In the genomic region with DNA sequence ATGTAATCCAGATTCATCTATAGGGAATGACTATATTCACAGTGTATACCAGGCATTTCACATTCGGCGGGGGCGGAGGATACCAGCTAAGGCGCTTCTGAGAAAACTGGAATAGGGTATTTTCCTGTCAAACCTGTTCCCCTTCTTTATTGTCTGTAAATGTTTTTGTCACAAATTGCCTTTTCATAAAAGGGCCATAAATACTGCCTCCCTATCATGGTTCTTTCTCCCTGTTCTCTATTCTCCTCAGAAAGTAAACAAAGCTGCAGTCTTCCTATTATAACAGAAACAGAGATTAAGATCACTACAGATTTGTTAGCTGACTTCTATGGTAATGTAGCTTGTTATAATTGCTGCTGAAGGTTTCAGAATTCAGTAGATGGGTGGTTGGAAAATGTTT, we compare ENCODE assay signal across 14 cellular contexts. TPM values are rescaled to one million over a fixed set of nuclear protein-coding genes. Genes with fewer than 3 reads are reported as not detected.
A peak's percentile ranks its signal among the peaks of the same experiment; 100 is the strongest.
DNase-seq lines count a peak whose midpoint lies in the region; ATAC-seq and TF ChIP-seq lines count a peak whose summit lies in the region.
"Had no signal": no experiment of that assay in that cellular context is flagged by ENCODE, and none has a peak within 500 bp of the region (broad histone marks: within the 10 kb centered on the region; RNA-seq: fewer than 3 reads in every experiment).

No MANE protein-coding gene starts in this region.

- H3K27me3 ChIP-seq in osteoblast (ENCODE audit: insufficient read depth, low read length) (peaks cover 13% of the 10 kb centered on the region), lower lobe of right lung (ENCODE audit: low read depth) (no peaks in the 10 kb centered on the region)
- H3K27me3 ChIP-seq: BE2C had no signal

- H3K79me2 ChIP-seq in osteoblast (ENCODE audit: insufficient read depth, low read length): no peaks in the 10 kb centered on the region

- no peak overlapping the region for H3K4me2 ChIP-seq in osteoblast (ENCODE audit: insufficient read depth, low read length)

- intact Hi-C loops in lower lobe of right lung (cut with DNase I): no loop called here

- no peak for ATAC-seq in lower lobe of right lung

- no peak overlapping the region for H2AFZ ChIP-seq in osteoblast (ENCODE audit: low read length)

- TF ChIP-seq CTCF in osteoblast (IDR thresholded peaks at IDR 0.05; ENCODE audit: extremely low read depth, low read depth, low read length) (no peak), lower lobe of right lung (IDR thresholded peaks at IDR 0.05) (no peak)

- H3K4me3 ChIP-seq in osteoblast (ENCODE audit: insufficient read depth, low read length): no peak overlapping the region
- no peak overlapping the region for H3K4me3 ChIP-seq in lower lobe of right lung

- DNase-seq in DMS153 treated with DMSO at 0.1 percent for 48 hours (lab: John Stamatoyannopoulos, UW; ENCODE audit: unreplicated experiment) (peak; percentile 31), NCI-H1105 treated with DMSO at 0.1 percent for 48 hours (lab: John Stamatoyannopoulos, UW) (peak; percentile 76), NCI-H748 (lab: John Stamatoyannopoulos, UW; ENCODE audit: unreplicated experiment) (peak; percentile 95), osteoblast (ENCODE audit: insufficient read length, low spot score, missing footprints) (peak; percentile 70), lower lobe of right lung (no peak), T-helper 1 cell (no peak), COLO829 (ENCODE audit: low spot score) (no peak)
- DNase-seq: BE2C; CD8-positive, alpha-beta memory T cell; H9; MV-4-11; NCI-H187; NCI-H2227 treated with DMSO at 0.1 percent for 48 hours; SHP77 treated with DMSO at 0.1 percent for 48 hours had no signal

- H3K27ac ChIP-seq in osteoblast (ENCODE audit: low read depth, low read length) (no peak overlapping the region), lower lobe of right lung (no peak overlapping the region)

- H3K36me3 ChIP-seq in osteoblast (ENCODE audit: insufficient read depth, low read length) (no peaks in the 10 kb centered on the region), lower lobe of right lung (no peaks in the 10 kb centered on the region)
- H3K36me3 ChIP-seq: BE2C had no signal

- no peaks in the 10 kb centered on the region for H4K20me1 ChIP-seq in osteoblast (ENCODE audit: insufficient read depth, low read length)

- H3K9me3 ChIP-seq in osteoblast (ENCODE audit: low read depth, low read length): no peaks in the 10 kb centered on the region
- no peaks in the 10 kb centered on the region for H3K9me3 ChIP-seq in lower lobe of right lung
- H3K9me3 ChIP-seq: BE2C had no signal

- H3K4me1 ChIP-seq in osteoblast (ENCODE audit: insufficient read depth, low read length) (no peaks in the 10 kb centered on the region), lower lobe of right lung (no peaks in the 10 kb centered on the region)
- H3K4me1 ChIP-seq: BE2C had no signal

RNA-seq across cellular contexts. Expression of a gene that starts 32.1 kb away (rescaled TPM):
- total RNA-seq in osteoblast: 19.9 and 23.6 TPM in 2 replicates
- total RNA-seq in lower lobe of right lung: 20.3 TPM

Comparison
In these comparisons a context has a peak if more than half of its experiments do, and no peak if none do; other contexts are left out.
1. DNase-seq: peak in DMS153 treated with DMSO at 0.1 percent for 48 hours (single experiment), NCI-H1105 treated with DMSO at 0.1 percent for 48 hours (single experiment), NCI-H748 (single experiment) and osteoblast (single experiment); none in lower lobe of right lung (single experiment), T-helper 1 cell (0 of 5) and COLO829 (single experiment).